8 cellular contexts compared by ENCODE assay signal in the genomic region with DNA sequence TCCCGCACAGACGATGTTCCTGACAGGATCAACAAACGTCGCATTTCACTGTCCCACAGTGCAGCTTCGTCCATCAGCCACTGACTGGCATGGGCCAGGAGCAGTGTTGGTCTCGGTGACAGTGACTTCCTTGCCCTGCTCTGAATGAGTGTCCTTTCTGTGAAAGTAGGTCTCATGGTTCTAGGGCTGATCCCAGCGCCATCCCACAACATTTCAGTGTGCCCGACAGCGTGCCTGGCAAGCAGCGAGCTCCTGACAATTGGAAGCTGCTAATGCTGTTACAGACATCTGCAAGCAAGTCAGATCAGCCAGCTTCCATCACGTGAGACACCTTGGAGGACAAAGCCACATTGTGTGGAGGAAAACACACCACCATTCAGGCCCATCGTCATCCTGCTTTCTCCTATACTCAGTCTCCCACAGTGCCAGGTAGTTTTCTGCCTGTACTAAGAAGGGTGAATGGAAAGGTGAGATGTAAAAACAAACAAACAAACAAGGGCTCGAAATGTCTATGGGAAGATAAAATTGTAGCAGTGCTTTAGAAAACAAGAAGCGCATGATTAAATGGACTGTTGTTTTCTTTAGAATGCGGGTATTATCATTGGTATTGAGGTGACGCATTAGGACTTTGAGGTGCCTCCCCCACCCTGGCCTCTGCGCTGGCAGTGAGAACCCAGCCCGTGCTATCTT. TPM values are rescaled to one million over a fixed set of nuclear protein-coding genes. Genes with fewer than 3 reads are reported as not detected.
A peak's percentile ranks its signal among the peaks of the same experiment; 100 is the strongest.
DNase-seq lines count a peak whose midpoint lies in the region; ATAC-seq and TF ChIP-seq lines count a peak whose summit lies in the region.

No MANE protein-coding gene starts in this region.

- CTCF ChIA-PET in activated CD4-positive, alpha-beta memory T cell treated with anti-CD3 and anti-CD28 coated beads, Interleukin-2, amount 10 ng/mL, durations not matched to agents 7 days and 5 days (lab: Charles Lee), result no interaction called here
- CTCF ChIA-PET in HEK293T (lab: Yijun Ruan, JAX), result no interaction called here

- H3K4me3 ChIP-seq in endodermal cell (ENCODE audit: low read length) (no peak overlapping the region), mesodermal cell (ENCODE audit: extremely low read depth, insufficient read depth, low read length, poor library complexity, severe bottlenecking) (no peak overlapping the region), upper lobe of right lung (no peak overlapping the region)

- DNase-seq in NCI-H1417 (lab: John Stamatoyannopoulos, UW) (peak in 2 of 3 experiments; percentile 80 to 89), NCI-H1417 treated with DMSO at 0.1 percent for 48 hours (lab: John Stamatoyannopoulos, UW) (no peak), endodermal cell (peak; percentile 69), upper lobe of right lung (no peak), posterior vena cava (ENCODE audit: low spot score) (no peak), HEK293T (ENCODE audit: extremely low spot score) (no peak)
- DNase-seq in activated CD4-positive, alpha-beta memory T cell treated with anti-CD3 and anti-CD28 coated beads, Interleukin-2, amount 10 ng/mL, durations not matched to agents 7 days and 5 days, result no peak

- ATAC-seq in upper lobe of right lung, result no peak

- peak overlapping the region; percentile 16 for H3K9ac ChIP-seq in endodermal cell (ENCODE audit: extremely low read depth, low read length, poor library complexity, severe bottlenecking)

- 78 to 90% methylated on average over 14 to 18 of the region's 18 CpGs for WGBS in endodermal cell (ENCODE audit: insufficient coverage in 1 of 2, insufficient read length in 1 of 2), 2 experiments
- 82 to 90% methylated on average over 12 to 15 of the region's 18 CpGs for WGBS in mesodermal cell (ENCODE audit: insufficient coverage in 2 of 2), 2 experiments

- H3K4me1 Mint-ChIP-seq in endodermal cell, result peaks cover 44% of the 10 kb centered on the region
- no peaks in the 10 kb centered on the region for H3K4me1 Mint-ChIP-seq in activated CD4-positive, alpha-beta memory T cell treated with anti-CD3 and anti-CD28 coated beads, Interleukin-2, amount 10 ng/mL, durations not matched to agents 7 days and 5 days

- no peaks in the 10 kb centered on the region for H3K9me3 ChIP-seq in endodermal cell (ENCODE audit: control insufficient read depth, low read length)
- H3K9me3 ChIP-seq in mesodermal cell (ENCODE audit: control insufficient read depth, low read length), result no peaks in the 10 kb centered on the region
- no peaks in the 10 kb centered on the region for H3K9me3 ChIP-seq in upper lobe of right lung

- H3K27ac Mint-ChIP-seq in endodermal cell, result peak overlapping the region; percentile 91
- H3K27ac Mint-ChIP-seq in activated CD4-positive, alpha-beta memory T cell treated with anti-CD3 and anti-CD28 coated beads, Interleukin-2, amount 10 ng/mL, durations not matched to agents 7 days and 5 days, result no peak overlapping the region

- POLR2A ChIA-PET in activated CD4-positive, alpha-beta memory T cell treated with anti-CD3 and anti-CD28 coated beads, Interleukin-2, amount 10 ng/mL, durations not matched to agents 7 days and 5 days (lab: Charles Lee), result no interaction called here
- POLR2A ChIA-PET in HEK293T (lab: Yijun Ruan, JAX), result no interaction called here

- intact Hi-C loops in upper lobe of right lung (cut with DNase I) (no loop called here), posterior vena cava (cut with DNase I) (no loop called here)

- H3K36me3 Mint-ChIP-seq in endodermal cell (ENCODE audit: low read depth), result peaks cover 10% of the 10 kb centered on the region
- no peaks in the 10 kb centered on the region for H3K36me3 Mint-ChIP-seq in activated CD4-positive, alpha-beta memory T cell treated with anti-CD3 and anti-CD28 coated beads, Interleukin-2, amount 10 ng/mL, durations not matched to agents 7 days and 5 days (ENCODE audit: low read depth)

- H3K27me3 ChIP-seq in endodermal cell (ENCODE audit: control insufficient read depth, insufficient read depth, low read length, poor library complexity, severe bottlenecking) (no peaks in the 10 kb centered on the region), upper lobe of right lung (no peaks in the 10 kb centered on the region)

- H3K27ac ChIP-seq in endodermal cell (ENCODE audit: low read depth, low read length), result peak overlapping the region; percentile 14
- H3K27ac ChIP-seq in mesodermal cell (ENCODE audit: low read depth, low read length, severe bottlenecking), result peak overlapping the region; percentile 98
- H3K27ac ChIP-seq in upper lobe of right lung, result peak overlapping the region; percentile 83

- H3K36me3 ChIP-seq in endodermal cell (ENCODE audit: control insufficient read depth, insufficient read depth, low read length) (peaks cover under 1% of the 10 kb centered on the region), mesodermal cell (ENCODE audit: control insufficient read depth, insufficient read depth, low read length) (peaks cover 10% of the 10 kb centered on the region), upper lobe of right lung (no peaks in the 10 kb centered on the region)

- peak overlapping the region; percentile 39 for H3K4me3 Mint-ChIP-seq in endodermal cell
- no peak overlapping the region for H3K4me3 Mint-ChIP-seq in activated CD4-positive, alpha-beta memory T cell treated with anti-CD3 and anti-CD28 coated beads, Interleukin-2, amount 10 ng/mL, durations not matched to agents 7 days and 5 days

- H3K27me3 Mint-ChIP-seq in endodermal cell (ENCODE audit: insufficient read depth), result no peaks in the 10 kb centered on the region
- no peaks in the 10 kb centered on the region for H3K27me3 Mint-ChIP-seq in activated CD4-positive, alpha-beta memory T cell treated with anti-CD3 and anti-CD28 coated beads, Interleukin-2, amount 10 ng/mL, durations not matched to agents 7 days and 5 days

- no peaks in the 10 kb centered on the region for H3K9me3 Mint-ChIP-seq in endodermal cell
- H3K9me3 Mint-ChIP-seq in activated CD4-positive, alpha-beta memory T cell treated with anti-CD3 and anti-CD28 coated beads, Interleukin-2, amount 10 ng/mL, durations not matched to agents 7 days and 5 days, result no peaks in the 10 kb centered on the region

- H3K4me1 ChIP-seq in endodermal cell (ENCODE audit: control insufficient read depth, insufficient read depth, low read length), result peaks cover 16% of the 10 kb centered on the region
- H3K4me1 ChIP-seq in mesodermal cell (ENCODE audit: control insufficient read depth, insufficient read depth, low read length, poor library complexity, severe bottlenecking), result peaks cover 30% of the 10 kb centered on the region
- H3K4me1 ChIP-seq in upper lobe of right lung, result peaks cover 40% of the 10 kb centered on the region

- TF ChIP-seq CTCF in endodermal cell (conservative IDR thresholded peaks at IDR 0.05) (no peak), upper lobe of right lung (IDR thresholded peaks at IDR 0.05) (no peak)

TF ChIP-seq in HEK293T, 16 proteins besides CTCF, POLR2A, EP300 and RAD21:
- TF ChIP-seq ELF4 (IDR thresholded peaks at IDR 0.05) (no peak), FOXM1 (IDR thresholded peaks at IDR 0.05; ENCODE audit: borderline replicate concordance) (no peak), TARDBP (IDR thresholded peaks at IDR 0.05) (no peak), SUZ12 (IDR thresholded peaks at IDR 0.05) (no peak)

RNA-seq across cellular contexts. Expression of a gene that starts 21.9 kb away (rescaled TPM):
- total RNA-seq in endodermal cell, result 10 to 100 TPM; 61.4 to 72.5 TPM
- polyA plus RNA-seq in endodermal cell (2013, experiment 1 of 2), result 49.4 TPM
- polyA plus RNA-seq in endodermal cell (2013, experiment 2 of 2), result 46.4 TPM
- polyA plus RNA-seq in mesodermal cell (2013, experiment 1 of 2), result 154 TPM
- 155 TPM for polyA plus RNA-seq in mesodermal cell (2013, experiment 2 of 2)
- 92.8 TPM for total RNA-seq in upper lobe of right lung
- total RNA-seq in posterior vena cava, result 100 to 1,000 TPM in 1 of 2 donors, 10 to 100 TPM in 1; 84.4 to 151 TPM
- 1 to 10 TPM in 1 of 2 experiments, under 1 TPM in 1; 0.83 to 1.0 TPM for total RNA-seq in activated CD4-positive, alpha-beta memory T cell treated with anti-CD3 and anti-CD28 coated beads, Interleukin-2, amount 10 ng/mL, durations not matched to agents 7 days and 5 days

RNA-seq across cellular contexts. Expression of a gene that starts 42.7 kb away (rescaled TPM):
- total RNA-seq in endodermal cell, result 100 to 1,000 TPM; 304 to 378 TPM
- 288 TPM for polyA plus RNA-seq in endodermal cell (2013, experiment 1 of 2)
- polyA plus RNA-seq in endodermal cell (2013, experiment 2 of 2), result 280 TPM
- polyA plus RNA-seq in mesodermal cell (2013, experiment 1 of 2), result 333 TPM
- polyA plus RNA-seq in mesodermal cell (2013, experiment 2 of 2), result 316 TPM
- total RNA-seq in upper lobe of right lung, result 184 TPM
- 100 to 1,000 TPM; 192 to 209 TPM for total RNA-seq in posterior vena cava
- total RNA-seq in activated CD4-positive, alpha-beta memory T cell treated with anti-CD3 and anti-CD28 coated beads, Interleukin-2, amount 10 ng/mL, durations not matched to agents 7 days and 5 days, result 100 to 1,000 TPM; 261 to 275 TPM

Comparison
In these comparisons a context has a peak if more than half of its experiments do, and no peak if none do; other contexts are left out.
1. DNase-seq: peak in NCI-H1417 (2 of 3) and endodermal cell (single experiment); none in NCI-H1417 treated with DMSO at 0.1 percent for 48 hours (single experiment), upper lobe of right lung (single experiment), posterior vena cava (single experiment), activated CD4-positive, alpha-beta memory T cell treated with anti-CD3 and anti-CD28 coated beads, Interleukin-2, amount 10 ng/mL, durations not matched to agents 7 days and 5 days (single experiment) and HEK293T (single experiment).
2. H3K27ac ChIP-seq: peak in every context shown above with its lines; median percentile 98 in mesodermal cell; 83 in upper lobe of right lung; 14 in endodermal cell.
3. RNA of a gene that starts 21.9 kb away (total RNA-seq): 84.4 to 151 TPM in posterior vena cava, 92.8 TPM in upper lobe of right lung (single experiment) and 61.4 to 72.5 TPM in endodermal cell; 0.83 to 1.0 TPM in activated CD4-positive, alpha-beta memory T cell treated with anti-CD3 and anti-CD28 coated beads, Interleukin-2, amount 10 ng/mL, durations not matched to agents 7 days and 5 days; every median in the first group is over 10 times any median in the second.